In genomic region chr10:32445740-32446615, GRCh38 we compare ENCODE assay signal across 8 cellular contexts. TPM values are rescaled to one million over a fixed set of nuclear protein-coding genes. Genes with fewer than 3 reads are reported as not detected.
A peak's percentile ranks its signal among the peaks of the same experiment; 100 is the strongest.
DNase-seq lines count a peak whose midpoint lies in the region; ATAC-seq and TF ChIP-seq lines count a peak whose summit lies in the region.

Gene CCDC7, plus strand, starts transcription at chr10:32446140. Its CDS starts 5,503 bp downstream, at chr10:32451643.

- no peaks in the 10 kb centered on the region for H3K4me1 ChIP-seq in ovary (ENCODE audit: insufficient read depth)
- H3K4me1 ChIP-seq in thyroid gland = peaks cover 0 to 6% of the 10 kb centered on the region in 2 donors

- ATAC-seq in HG02571 (IDR thresholded peaks at IDR 0.05; ENCODE audit: unreplicated experiment) (peak; percentile 95), SK-N-SH treated with all-trans-retinoic acid at 6 μM for 48 hours (peak; percentile 96), Right ventricle myocardium inferior (peak; percentile 99)

- peak; percentile 95 for TF ChIP-seq POLR2A in NB4 (IDR thresholded peaks at IDR 0.05; ENCODE audit: extremely low read depth, insufficient read length)
- peak; percentile 28 for TF ChIP-seq POLR2A in ovary (IDR thresholded peaks at IDR 0.05)
- peak in 1 of 2 donors; percentile 90 for TF ChIP-seq POLR2A in thyroid gland (IDR thresholded peaks at IDR 0.05)

- peak within 1 kb of the TSS; percentile 98 for H3K27ac Mint-ChIP-seq in activated naive CD8-positive, alpha-beta T cell

- H3K27me3 ChIP-seq in ovary (no peaks in the 10 kb centered on the region), thyroid gland (no peaks in the 10 kb centered on the region)

- DNase-seq in GM10266 (ENCODE audit: extremely low spot score) (peak; percentile 84), NB4 (ENCODE audit: low read depth) (peak; percentile 85), Right ventricle myocardium inferior (ENCODE audit: missing footprints) (peak; percentile 93), ovary (peak; percentile 74 to 91 (median 79)), thyroid gland (peak; percentile 83 to 85)

- H3K27ac ChIP-seq in ovary (peak within 1 kb of the TSS; percentile 75 to 98), thyroid gland (peak within 1 kb of the TSS; percentile 84 to 97 (median 96))

- H3K27me3 Mint-ChIP-seq in activated naive CD8-positive, alpha-beta T cell = no peaks in the 10 kb centered on the region

- no peaks in the 10 kb centered on the region for H3K9me3 Mint-ChIP-seq in activated naive CD8-positive, alpha-beta T cell (ENCODE audit: low read depth)

- peak; percentile 67 for TF ChIP-seq CTCF in GM10266 (IDR thresholded peaks at IDR 0.05; ENCODE audit: control insufficient read depth, insufficient read depth, low read depth, missing control alignments)
- TF ChIP-seq CTCF in NB4 (IDR thresholded peaks at IDR 0.05; ENCODE audit: low read depth, low read length) = peak; percentile 8
- TF ChIP-seq CTCF in ovary (IDR thresholded peaks at IDR 0.05) = peak; percentile 34 to 50 (median 45)
- peak in 2 of 6 experiments; percentile 50 to 54 for TF ChIP-seq CTCF in thyroid gland (IDR thresholded peaks at IDR 0.05)

- peaks cover 16% of the 10 kb centered on the region for H3K4me1 Mint-ChIP-seq in activated naive CD8-positive, alpha-beta T cell (ENCODE audit: low read depth)

- intact Hi-C loops in Right ventricle myocardium inferior (cut with DNase I) (loop anchor here (2.0 to 10.0 kb wide), 2 partner anchors 67 to 191 kb away; no protein-coding TSS in a partner anchor), ovary (cut with DNase I) (loop anchor here in 3 of 4 donors (1.0 to 10.0 kb wide), 4 partner anchors 61 to 191 kb away; no protein-coding TSS in a partner anchor), thyroid gland (cut with DNase I) (no loop called here)

- peaks cover 9% of the 10 kb centered on the region for H3K36me3 Mint-ChIP-seq in activated naive CD8-positive, alpha-beta T cell

- TF ChIP-seq EP300 in ovary (IDR thresholded peaks at IDR 0.05) = no peak

- H3K4me3 Mint-ChIP-seq in activated naive CD8-positive, alpha-beta T cell = peak within 1 kb of the TSS; percentile 97

- 0 to 1% (median 1%) methylated on average over 54 to 56 of the region's 56 CpGs for WGBS in ovary, 3 donors
- WGBS in thyroid gland, 2 donors = 1 to 2% methylated on average over 25 of the region's 56 CpGs

- H3K36me3 ChIP-seq in ovary (no peaks in the 10 kb centered on the region), thyroid gland (no peaks in the 10 kb centered on the region)

- H3K4me3 ChIP-seq in NB4 (ENCODE audit: low read depth, low read length) (peak within 1 kb of the TSS; percentile 87), ovary (peak within 1 kb of the TSS; percentile 55), thyroid gland (replicated peaks in 1 of 3) (peak within 1 kb of the TSS; percentile 1 to 56 (median 41))

- H3K9me3 ChIP-seq in ovary = no peaks in the 10 kb centered on the region
- H3K9me3 ChIP-seq in thyroid gland = no peaks in the 10 kb centered on the region

TF ChIP-seq in SK-N-SH treated with all-trans-retinoic acid at 6 μM for 48 hours, 23 proteins besides CTCF, POLR2A, EP300 and RAD21:
- TF ChIP-seq TSHZ2 (CRISPR knock-in tag; IDR thresholded peaks at IDR 0.05) (0 out of 2 replicates have a peak, but pooled peaks have one; percentile 8), TOX (CRISPR knock-in tag; IDR thresholded peaks at IDR 0.05; ENCODE audit: borderline replicate concordance) (no peak)

RNA-seq across cellular contexts. Expression of gene CCDC7, which starts in this region (rescaled TPM):
- total RNA-seq in Right ventricle myocardium inferior (22.2 TPM), ovary (10 to 100 TPM; 33.3 to 83.4 (median 48.9) TPM), thyroid gland (10 to 100 TPM; 41.2 to 69.0 (median 55.2) TPM)
- polyA plus RNA-seq in ovary = 1 to 10 TPM; 1.2 to 2.7 TPM

Comparison
In these comparisons a context has a peak if more than half of its experiments do, and no peak if none do; other contexts are left out.
1. Peak in every context shown above with its lines: DNase-seq, ATAC-seq, H3K4me3 ChIP-seq and H3K27ac ChIP-seq.